In genomic region chr16:583815-584591, GRCh38 we compare ENCODE assay signal across 1 cellular context.
TF ChIP-seq lines count a peak whose summit lies in the region.

No MANE protein-coding gene starts in this region.

TF ChIP-seq in HEK293, 187 proteins besides CTCF, POLR2A, EP300 and RAD21 (continued from another document and continues in another):
- no peak for TF ChIP-seq ZBTB21 (tag by site-specific recombination; IDR thresholded peaks at IDR 0.05)
- TF ChIP-seq ZNF341 (tag by site-specific recombination; IDR thresholded peaks at IDR 0.05; ENCODE audit: low read depth): no peak
- no peak for TF ChIP-seq ZNF37A (tag by site-specific recombination; IDR thresholded peaks at IDR 0.05)
- no peak for TF ChIP-seq ZNF580 (tag by site-specific recombination; IDR thresholded peaks at IDR 0.05)
- no peak for TF ChIP-seq ZBTB1 (tag by site-specific recombination; IDR thresholded peaks at IDR 0.05)
- no peak for TF ChIP-seq ZNF677 (tag by site-specific recombination; IDR thresholded peaks at IDR 0.05)
- TF ChIP-seq ZNF596 (tag by site-specific recombination; IDR thresholded peaks at IDR 0.05): no peak
- TF ChIP-seq ZFP41 (tag by site-specific recombination; IDR thresholded peaks at IDR 0.05; ENCODE audit: borderline replicate concordance): no peak
- TF ChIP-seq ZNF629 (tag by site-specific recombination; IDR thresholded peaks at IDR 0.05): no peak
- TF ChIP-seq ZNF571 (tag by site-specific recombination; IDR thresholded peaks at IDR 0.05): no peak
- no peak for TF ChIP-seq ZNF223 (tag by site-specific recombination; IDR thresholded peaks at IDR 0.05)
- TF ChIP-seq SP2 (tag by site-specific recombination; IDR thresholded peaks at IDR 0.05): peak; percentile 28; the same call in 1 of the 2 replicates
- TF ChIP-seq ZNF350 (tag by site-specific recombination; IDR thresholded peaks at IDR 0.05): no peak
- no peak for TF ChIP-seq IKZF3 (tag by site-specific recombination; IDR thresholded peaks at IDR 0.05)
- TF ChIP-seq ZNF394 (tag by site-specific recombination; IDR thresholded peaks at IDR 0.05; ENCODE audit: borderline replicate concordance): no peak
- peak; percentile 98 for TF ChIP-seq ZNF600 (tag by site-specific recombination; IDR thresholded peaks at IDR 0.05)
- TF ChIP-seq WT1 (tag by site-specific recombination; IDR thresholded peaks at IDR 0.05): no peak
- TF ChIP-seq ZBTB10 (tag by site-specific recombination; IDR thresholded peaks at IDR 0.05): no peak
- no peak for TF ChIP-seq ZNF670 (tag by site-specific recombination; IDR thresholded peaks at IDR 0.05; ENCODE audit: low read depth)
- no peak for TF ChIP-seq OSR2 (tag by site-specific recombination; IDR thresholded peaks at IDR 0.05)
- TF ChIP-seq KLF9 (tag by site-specific recombination; IDR thresholded peaks at IDR 0.05; ENCODE audit: low read depth): no peak
- TF ChIP-seq TSHZ1 (tag by site-specific recombination; IDR thresholded peaks at IDR 0.05; ENCODE audit: borderline replicate concordance): no peak
- TF ChIP-seq ZNF623 (tag by site-specific recombination; IDR thresholded peaks at IDR 0.05): no peak
- TF ChIP-seq ZNF791 (tag by site-specific recombination; IDR thresholded peaks at IDR 0.05): no peak
- TF ChIP-seq HOXA7 (CRISPR knock-in tag; IDR thresholded peaks at IDR 0.05; ENCODE audit: borderline replicate concordance): no peak
- no peak for TF ChIP-seq ZNF19 (tag by site-specific recombination; IDR thresholded peaks at IDR 0.05; ENCODE audit: low read depth)
- TF ChIP-seq ZNF184 (tag by site-specific recombination; IDR thresholded peaks at IDR 0.05): no peak
- no peak for TF ChIP-seq MZF1 (tag by site-specific recombination; IDR thresholded peaks at IDR 0.05; ENCODE audit: borderline replicate concordance)
- no peak for TF ChIP-seq ZNF560 (tag by site-specific recombination; IDR thresholded peaks at IDR 0.05; ENCODE audit: borderline replicate concordance)
- TF ChIP-seq KLF10 (tag by site-specific recombination; IDR thresholded peaks at IDR 0.05): no peak
- no peak for TF ChIP-seq ZNF426 (tag by site-specific recombination; IDR thresholded peaks at IDR 0.05)
- no peak for TF ChIP-seq PRDM2 (tag by site-specific recombination; IDR thresholded peaks at IDR 0.05; ENCODE audit: borderline replicate concordance)
- no peak for TF ChIP-seq ZNF521 (tag by site-specific recombination; IDR thresholded peaks at IDR 0.05)
- TF ChIP-seq ZSCAN5A (tag by site-specific recombination; IDR thresholded peaks at IDR 0.05): no peak
- TF ChIP-seq PRDM10 (tag by site-specific recombination; IDR thresholded peaks at IDR 0.05): no peak
- TF ChIP-seq OVOL3 (tag by site-specific recombination; IDR thresholded peaks at IDR 0.05): no peak
- TF ChIP-seq ZNF221 (tag by site-specific recombination; IDR thresholded peaks at IDR 0.05; ENCODE audit: borderline replicate concordance): no peak
- no peak for TF ChIP-seq ZFP3 (tag by site-specific recombination; IDR thresholded peaks at IDR 0.05; ENCODE audit: low read depth)
- no peak for TF ChIP-seq SP3 (tag by site-specific recombination; IDR thresholded peaks at IDR 0.05)
- TF ChIP-seq ZFP37 (tag by site-specific recombination; IDR thresholded peaks at IDR 0.05): no peak
- peak; percentile 63 for TF ChIP-seq SP7 (tag by site-specific recombination; IDR thresholded peaks at IDR 0.05)
- TF ChIP-seq GLIS1 (tag by site-specific recombination; IDR thresholded peaks at IDR 0.05): peak; percentile 92
- TF ChIP-seq ZNF302 (tag by site-specific recombination; IDR thresholded peaks at IDR 0.05; ENCODE audit: low read depth): no peak
- TF ChIP-seq ZNF280D (tag by site-specific recombination; IDR thresholded peaks at IDR 0.05): no peak
